In genomic region chr13:76887070-76887563, GRCh38 we compare ENCODE assay signal across 8 cellular contexts. TPM values are rescaled to one million over a fixed set of nuclear protein-coding genes. Genes with fewer than 3 reads are reported as not detected.
DNase-seq lines count a peak whose midpoint lies in the region; ATAC-seq and TF ChIP-seq lines count a peak whose summit lies in the region.

No MANE protein-coding gene starts in this region.

- no peaks in the 10 kb centered on the region for H3K4me1 ChIP-seq in BE2C
- no peaks in the 10 kb centered on the region for H3K4me1 ChIP-seq in NT2/D1 (ENCODE audit: insufficient read depth, insufficient read length)
- H3K4me1 ChIP-seq in endocrine pancreas (ENCODE audit: control insufficient read depth, insufficient read depth, low read length), result peaks cover 9% of the 10 kb centered on the region

- H3K4me1 Mint-ChIP-seq in naive B cell, result peaks cover 11 to 23% (median 19%) of the 10 kb centered on the region in 3 donors

- H3K4me3 ChIP-seq in BE2C (ENCODE audit: low read depth, low read length), result peak overlapping the region; percentile 65
- H3K4me3 ChIP-seq in NT2/D1 (ENCODE audit: insufficient read length, low read depth), result peak overlapping the region; percentile 36
- H3K4me3 ChIP-seq in endocrine pancreas (ENCODE audit: control insufficient read depth, insufficient read depth, low read length), result peak overlapping the region; percentile 75

- H3K9me3 ChIP-seq in BE2C (no peaks in the 10 kb centered on the region; the same call in 1 of the 2 replicates), NT2/D1 (ENCODE audit: insufficient read depth, low read length) (no peaks in the 10 kb centered on the region), endocrine pancreas (ENCODE audit: control insufficient read depth, low read length) (no peaks in the 10 kb centered on the region)

- TF ChIP-seq CTCF in BE2C (IDR thresholded peaks at IDR 0.05; ENCODE audit: low read depth, low read length), result no peak

- no peaks in the 10 kb centered on the region for H3K9me3 Mint-ChIP-seq in naive B cell

- H3K27me3 ChIP-seq in BE2C (peaks cover 29% of the 10 kb centered on the region), NT2/D1 (ENCODE audit: insufficient read depth, insufficient read length) (peaks cover 24% of the 10 kb centered on the region), endocrine pancreas (ENCODE audit: control insufficient read depth, insufficient read depth, low read length) (no peaks in the 10 kb centered on the region)

- H3K27ac Mint-ChIP-seq in naive B cell, result peak overlapping the region in 5 of 6 donors; percentile 6 to 95 (median 63)

- H3K36me3 ChIP-seq in BE2C, result no peaks in the 10 kb centered on the region
- H3K36me3 ChIP-seq in NT2/D1 (ENCODE audit: insufficient read depth, insufficient read length, low read length), result peaks cover 3% of the 10 kb centered on the region
- H3K36me3 ChIP-seq in endocrine pancreas (ENCODE audit: control insufficient read depth, insufficient read depth, low read length), result no peaks in the 10 kb centered on the region

- H3K9ac ChIP-seq in NT2/D1 (ENCODE audit: insufficient read length, low read depth) (peak overlapping the region; percentile 61), endocrine pancreas (ENCODE audit: control insufficient read depth, insufficient read depth, low read length) (peak overlapping the region; percentile 77)

- peak overlapping the region; percentile 83 to 95 (median 88) for H3K4me3 Mint-ChIP-seq in naive B cell

- H3K27me3 Mint-ChIP-seq in naive B cell, result peaks cover 5 to 10% (median 8%) of the 10 kb centered on the region in 3 donors

- DNase-seq in BE2C, result peak; percentile 38
- no peak for DNase-seq in NT2/D1 (ENCODE audit: low read depth, low spot score)
- DNase-seq in naive B cell, result no peak
- no peak for DNase-seq in DMS53 (lab: John Stamatoyannopoulos, UW)
- DNase-seq in pons (ENCODE audit: low spot score), result no peak

- ATAC-seq in naive B cell (ENCODE audit: low read depth in 2 of 2) (no peak), HG02763 (IDR thresholded peaks at IDR 0.05; ENCODE audit: unreplicated experiment) (no peak), GM18517 (IDR thresholded peaks at IDR 0.05; ENCODE audit: unreplicated experiment) (no peak)

- no peaks in the 10 kb centered on the region for H3K36me3 Mint-ChIP-seq in naive B cell

RNA-seq across cellular contexts. Expression of gene KCTD12, which starts 0.9 kb away (rescaled TPM):
- polyA plus RNA-seq in BE2C (2012; ENCODE audit: insufficient read depth, insufficient read length, low read depth), result 6.0 TPM
- polyA plus RNA-seq in naive B cell (ENCODE audit: low read depth in 6 of 6), result under 1 TPM; 0.10 to 0.27 (median 0.14) TPM
